Comparison of ENCODE assay signal across 9 cellular contexts in genomic region chr11:65491163-65491465, GRCh38. TPM values are rescaled to one million over a fixed set of nuclear protein-coding genes. Genes with fewer than 3 reads are reported as not detected.
DNase-seq lines count a peak whose midpoint lies in the region; FAIRE-seq and TF ChIP-seq lines count a peak whose summit lies in the region.
"Had no signal": no experiment of that assay in that cellular context is flagged by ENCODE, and none has a peak within 500 bp of the region (broad histone marks: within the 10 kb centered on the region; RNA-seq: fewer than 3 reads in every experiment).

No MANE protein-coding gene starts in this region.

- H4K20me1 ChIP-seq in OCI-LY1 (ENCODE audit: insufficient read depth, low read length) (no peaks in the 10 kb centered on the region), neural progenitor cell (ENCODE audit: low read depth) (no peaks in the 10 kb centered on the region)

- H3K9me3 Mint-ChIP-seq in endothelial cell (ENCODE audit: unreplicated experiment) (no peaks in the 10 kb centered on the region), neural progenitor cell (no peaks in the 10 kb centered on the region)

- TF ChIP-seq CTCF in 22Rv1 (IDR thresholded peaks at IDR 0.05): no peak
- TF ChIP-seq CTCF in OCI-LY1 (IDR thresholded peaks at IDR 0.05; ENCODE audit: low read length): no peak
- TF ChIP-seq CTCF in endothelial cell (IDR thresholded peaks at IDR 0.05; ENCODE audit: unreplicated experiment): no peak
- TF ChIP-seq CTCF in neural progenitor cell (IDR thresholded peaks at IDR 0.05): no peak

- H3F3A ChIP-seq in OCI-LY1 (ENCODE audit: insufficient read depth, low read length) (no peaks in the 10 kb centered on the region; the same call in 1 of the 2 replicates), neural progenitor cell (ENCODE audit: low read depth) (peaks cover 71% of the 10 kb centered on the region)

- peaks cover 92% of the 10 kb centered on the region for H3K4me1 ChIP-seq in OCI-LY1 (ENCODE audit: insufficient read depth, low read length, severe bottlenecking)
- H3K4me1 ChIP-seq in neural progenitor cell: peaks cover 76% of the 10 kb centered on the region

- H2AFZ ChIP-seq in OCI-LY1 (ENCODE audit: low read length): no peak overlapping the region
- no peak overlapping the region for H2AFZ ChIP-seq in neural progenitor cell (replicated peaks)

- H3K4me1 Mint-ChIP-seq in endothelial cell (ENCODE audit: unreplicated experiment) (peaks cover 60% of the 10 kb centered on the region), neural progenitor cell (peaks cover 91% of the 10 kb centered on the region)

- DNase-seq in endothelial cell (ENCODE audit: low spot score) (no peak), neural progenitor cell (ENCODE audit: low spot score) (no peak), cerebellum (ENCODE audit: low spot score) (no peak), H54 (ENCODE audit: insufficient read length, low spot score) (no peak), NCI-H748 (lab: John Stamatoyannopoulos, UW; ENCODE audit: unreplicated experiment) (no peak), cortex of kidney (lab: John Stamatoyannopoulos, UW) (no peak)
- DNase-seq: activated T-cell treated with anti-CD3 and anti-CD28 coated beads for 4 hours had no signal

- H3K27me3 ChIP-seq in OCI-LY1 (ENCODE audit: insufficient read depth, low read length) (no peaks in the 10 kb centered on the region), neural progenitor cell (no peaks in the 10 kb centered on the region)

- H3K27ac Mint-ChIP-seq in endothelial cell (ENCODE audit: unreplicated experiment) (peak overlapping the region; percentile 57), neural progenitor cell (peak overlapping the region; percentile 100)

- H3K4me3 ChIP-seq in OCI-LY1 (ENCODE audit: low read depth, low read length, poor library complexity, severe bottlenecking) (no peak overlapping the region), neural progenitor cell (no peak overlapping the region)

- peak overlapping the region; percentile 23; the same call in 1 of the 2 replicates for H3K4me2 ChIP-seq in OCI-LY1 (ENCODE audit: low read length)
- peak overlapping the region; percentile 48 for H3K4me2 ChIP-seq in neural progenitor cell

- H3K36me3 Mint-ChIP-seq in endothelial cell (ENCODE audit: low read depth, unreplicated experiment) (no peaks in the 10 kb centered on the region), neural progenitor cell (no peaks in the 10 kb centered on the region)

- H3K27ac ChIP-seq in 22Rv1 (peak overlapping the region; percentile 98), OCI-LY1 (ENCODE audit: low read depth, low read length, poor library complexity, severe bottlenecking) (peak overlapping the region; percentile 83), neural progenitor cell (no peak overlapping the region)

- H3K4me3 Mint-ChIP-seq in endothelial cell (ENCODE audit: unreplicated experiment) (no peak overlapping the region), neural progenitor cell (peak overlapping the region; percentile 82)

- no peaks in the 10 kb centered on the region for H3K9me2 ChIP-seq in OCI-LY1 (ENCODE audit: low read depth, low read length)

- TF ChIP-seq POLR2A in H54 (IDR thresholded peaks at IDR 0.05; ENCODE audit: low read depth, low read length): no peak

- H3K36me3 ChIP-seq in OCI-LY1 (ENCODE audit: insufficient read depth, low read length) (no peaks in the 10 kb centered on the region), neural progenitor cell (no peaks in the 10 kb centered on the region)

- H3K79me2 ChIP-seq in OCI-LY1 (ENCODE audit: insufficient read depth, low read length): no peaks in the 10 kb centered on the region
- peaks cover 88% of the 10 kb centered on the region for H3K79me2 ChIP-seq in neural progenitor cell (ENCODE audit: low read depth)

- FAIRE-seq in H54 (lab: Jason Lieb, UNC): no peak

- H3K27me3 Mint-ChIP-seq in endothelial cell (ENCODE audit: unreplicated experiment) (peaks cover 22% of the 10 kb centered on the region), neural progenitor cell (ENCODE audit: insufficient read depth, low read depth) (peaks cover 9% of the 10 kb centered on the region)

- no peaks in the 10 kb centered on the region for H3K9me3 ChIP-seq in OCI-LY1 (ENCODE audit: low read length)
- no peaks in the 10 kb centered on the region for H3K9me3 ChIP-seq in neural progenitor cell (ENCODE audit: low read depth)

- H3K9ac ChIP-seq in OCI-LY1 (ENCODE audit: low read length): peak overlapping the region; percentile 30; the same call in 1 of the 2 replicates
- H3K9ac ChIP-seq in neural progenitor cell: no peak overlapping the region

RNA-seq across cellular contexts. Expression of gene MALAT1, which starts 7.7 kb away (rescaled TPM):
- total RNA-seq in endothelial cell (ENCODE audit: unreplicated experiment): 4,747 TPM
- total RNA-seq in neural progenitor cell (ENCODE audit: low replicate concordance): 5,397 and 9,030 TPM in 2 replicates
- 17,703 TPM for total RNA-seq in cerebellum

RNA-seq across cellular contexts. Expression of gene SCYL1, which starts 33.8 kb away (rescaled TPM):
- 99.1 TPM for total RNA-seq in endothelial cell (ENCODE audit: unreplicated experiment)
- 16.9 and 45.2 TPM in 2 replicates for total RNA-seq in neural progenitor cell (ENCODE audit: low replicate concordance)
- total RNA-seq in cerebellum: 30.7 TPM
